15 cellular contexts compared by ENCODE assay signal in genomic region chr14:68619805-68620574, GRCh38.
DNase-seq lines count a peak whose midpoint lies in the region; ATAC-seq and TF ChIP-seq lines count a peak whose summit lies in the region.
"Had no signal": no experiment of that assay in that cellular context is flagged by ENCODE, and none has a peak within 500 bp of the region (broad histone marks: within the 10 kb centered on the region; RNA-seq: fewer than 3 reads in every experiment).

No MANE protein-coding gene starts in this region.

- no peak for TF ChIP-seq CTCF in HFFc6 (IDR thresholded peaks at IDR 0.05)
- TF ChIP-seq CTCF in adrenal gland (IDR thresholded peaks at IDR 0.05), result no peak
- TF ChIP-seq CTCF in GM10248 (IDR thresholded peaks at IDR 0.05; ENCODE audit: control extremely low read depth, extremely low read depth, low read depth, missing control alignments), result no peak
- no peak for TF ChIP-seq CTCF in gastroesophageal sphincter (IDR thresholded peaks at IDR 0.05)

- no peaks in the 10 kb centered on the region for H3K27me3 ChIP-seq in adrenal gland
- H3K27me3 ChIP-seq in gastroesophageal sphincter, result no peaks in the 10 kb centered on the region

- H3K36me3 ChIP-seq in adrenal gland (replicated peaks in 1 of 2), result no peaks in the 10 kb centered on the region
- H3K36me3 ChIP-seq in gastroesophageal sphincter, result no peaks in the 10 kb centered on the region

- WGBS in adrenal gland, 4 donors, result 25 to 48% (median 44%) methylated on average over 3 of the region's 3 CpGs
- 41 to 100% methylated on average over 1 to 3 of the region's 3 CpGs for WGBS in gastroesophageal sphincter (ENCODE audit: low coverage in 1 of 2), 2 donors

- peaks cover 37% of the 10 kb centered on the region for H3K36me3 Mint-ChIP-seq in HFFc6 (ENCODE audit: low read depth)

- H3K4me3 Mint-ChIP-seq in HFFc6, result no peak overlapping the region
- H3K4me3 Mint-ChIP-seq: activated naive CD8-positive, alpha-beta T cell treated with anti-CD3 and anti-CD28 coated beads, Interleukin-2, amount 50 U/mL, for 24 hours; stimulated activated naive CD8-positive, alpha-beta T cell treated with anti-CD3 and anti-CD28 coated beads, Interleukin-15, amount 100 ng/mL, for 72 hours had no signal

- DNase-seq in HFFc6 (peak; percentile 58), adrenal gland (peak; percentile 77 to 94 (median 91)), left cardiac atrium (peak; percentile 54), renal cortical epithelial cell (ENCODE audit: low read depth) (peak; percentile 54), G401 (ENCODE audit: low spot score) (no peak), GM10248 (ENCODE audit: extremely low spot score) (no peak), NCI-H2081 (lab: John Stamatoyannopoulos, UW) (no peak)
- DNase-seq: activated naive CD8-positive, alpha-beta T cell treated with anti-CD3 and anti-CD28 coated beads, Interleukin-2, amount 50 U/mL, for 24 hours; hippocampal formation; NCI-H1105; NCI-H510A treated with DMSO at 0.1 percent for 48 hours; posterior cingulate gyrus; stimulated activated naive CD8-positive, alpha-beta T cell treated with anti-CD3 and anti-CD28 coated beads, Interleukin-15, amount 100 ng/mL, for 72 hours had no signal

- H3K27ac ChIP-seq in adrenal gland (peak overlapping the region; percentile 27 to 77 (median 66)), gastroesophageal sphincter (no peak overlapping the region)
- H3K27ac ChIP-seq: C4-2B had no signal

- H3K9me3 Mint-ChIP-seq in HFFc6, result peaks cover 39% of the 10 kb centered on the region

- in situ Hi-C loops in G401 (cut with HindIII; ENCODE audit: low sequenced_read_pairs), result no loop called here

- POLR2A ChIA-PET in GM10248 (lab: Yijun Ruan, JAX), result no interaction called here

- ATAC-seq in left cardiac atrium (peak; percentile 92), gastroesophageal sphincter (no peak)
- ATAC-seq: activated naive CD8-positive, alpha-beta T cell treated with anti-CD3 and anti-CD28 coated beads, Interleukin-2, amount 50 U/mL, for 24 hours; stimulated activated naive CD8-positive, alpha-beta T cell treated with anti-CD3 and anti-CD28 coated beads, Interleukin-15, amount 100 ng/mL, for 72 hours had no signal

- CTCF ChIA-PET in GM10248 (lab: Yijun Ruan, JAX), result no interaction called here

- peak overlapping the region; percentile 84 for H3K27ac Mint-ChIP-seq in HFFc6
- H3K27ac Mint-ChIP-seq: activated naive CD8-positive, alpha-beta T cell treated with anti-CD3 and anti-CD28 coated beads, Interleukin-2, amount 50 U/mL, for 24 hours had no signal

- no peak for TF ChIP-seq EP300 in gastroesophageal sphincter (IDR thresholded peaks at IDR 0.05)

- peaks cover 29% of the 10 kb centered on the region for H3K4me1 Mint-ChIP-seq in HFFc6 (ENCODE audit: low read depth)
- H3K4me1 Mint-ChIP-seq: activated naive CD8-positive, alpha-beta T cell treated with anti-CD3 and anti-CD28 coated beads, Interleukin-2, amount 50 U/mL, for 24 hours had no signal

- intact Hi-C loops in adrenal gland (cut with DNase I), result no loop called here
- intact Hi-C loops in left cardiac atrium (cut with DNase I), result loop anchor here in 1 of 2 donors (5.0 kb wide), 1 partner anchor 42 kb away; no protein-coding TSS in a partner anchor

- TF ChIP-seq POLR2A in adrenal gland (IDR thresholded peaks at IDR 0.05), result peak in 1 of 2 donors; percentile 36
- TF ChIP-seq POLR2A in gastroesophageal sphincter (IDR thresholded peaks at IDR 0.05), result no peak

- H3K27me3 Mint-ChIP-seq in HFFc6 (ENCODE audit: insufficient read depth), result peaks cover 2% of the 10 kb centered on the region; the same call in 1 of the 2 replicates
- H3K27me3 Mint-ChIP-seq: activated naive CD8-positive, alpha-beta T cell treated with anti-CD3 and anti-CD28 coated beads, Interleukin-2, amount 50 U/mL, for 24 hours; stimulated activated naive CD8-positive, alpha-beta T cell treated with anti-CD3 and anti-CD28 coated beads, Interleukin-15, amount 100 ng/mL, for 72 hours had no signal

- H3K9me3 ChIP-seq in adrenal gland (replicated peaks in 1 of 3) (peaks cover 4 to 28% (median 9%) of the 10 kb centered on the region in 3 donors), gastroesophageal sphincter (peaks cover 0 to 35% (median 0%) of the 10 kb centered on the region in 3 donors)

- H3K4me3 ChIP-seq in adrenal gland (no peak overlapping the region), gastroesophageal sphincter (no peak overlapping the region)

- peaks cover 12 to 18% of the 10 kb centered on the region in 2 donors for H3K4me1 ChIP-seq in adrenal gland (replicated peaks in 1 of 2)
- H3K4me1 ChIP-seq in gastroesophageal sphincter, result peaks cover 0 to 18% (median 10%) of the 10 kb centered on the region in 3 donors

Comparison
In these comparisons a context has a peak if more than half of its experiments do, and no peak if none do; other contexts are left out.
1. DNase-seq: peak in HFFc6 (single experiment), adrenal gland (7 of 7), left cardiac atrium (single experiment) and renal cortical epithelial cell (single experiment); none in G401 (single experiment), GM10248 (single experiment) and NCI-H2081 (0 of 2).
2. H3K27ac ChIP-seq: peak in adrenal gland (5 of 5); none in gastroesophageal sphincter (0 of 4).